27 cellular contexts compared by ENCODE assay signal in the genomic region with DNA sequence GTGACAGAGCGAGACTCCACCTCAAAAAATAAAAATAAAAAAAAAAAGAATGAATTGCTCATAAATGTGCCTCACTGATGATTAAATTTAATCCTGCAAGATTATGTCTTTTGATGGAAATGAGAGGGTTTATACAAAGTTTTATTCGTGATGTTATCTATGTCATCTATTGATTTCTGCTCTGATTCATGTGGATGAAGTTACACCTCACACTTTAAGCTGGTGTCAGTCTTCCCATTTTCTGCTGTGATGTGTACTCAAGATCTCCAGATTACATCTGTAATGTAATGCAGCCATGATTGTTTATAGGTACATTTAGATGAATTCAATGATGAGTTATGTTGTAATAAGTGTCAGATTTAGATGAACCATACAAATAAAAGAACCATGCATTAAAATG. TPM values are rescaled to one million over a fixed set of nuclear protein-coding genes. Genes with fewer than 3 reads are reported as not detected.
"Had no signal": no experiment of that assay in that cellular context is flagged by ENCODE, and none has a peak within 500 bp of the region (broad histone marks: within the 10 kb centered on the region; RNA-seq: fewer than 3 reads in every experiment).

No MANE protein-coding gene starts in this region.

- H3K4me1 ChIP-seq: stomach, suprapubic skin, testis, thyroid gland, tibial artery, tibial nerve, transverse colon, upper lobe of left lung, upper lobe of right lung, uterus, vagina had no signal

- H3K27ac ChIP-seq: stomach, suprapubic skin, testis, thoracic aorta, thyroid gland, tibial artery, tibial nerve, transverse colon, upper lobe of left lung, upper lobe of right lung, uterus, vagina had no signal

- H3K36me3 ChIP-seq: stomach, suprapubic skin, thoracic aorta, thyroid gland, tibial artery, tibial nerve, transverse colon, upper lobe of left lung, upper lobe of right lung, uterus, vagina had no signal

- H3K27me3 ChIP-seq: stomach, suprapubic skin, testis, thyroid gland, tibial artery, tibial nerve, transverse colon, upper lobe of left lung, upper lobe of right lung, uterus, vagina had no signal

- ATAC-seq: stimulated activated effector memory CD8-positive, alpha-beta T cell treated with anti-CD3 and anti-CD28 coated beads, Interleukin-12 subunit alpha, Interleukin-12 subunit beta, amount 100 ng/mL, for 72 hours; stimulated activated memory B cell treated with anti-CD40 and anti-IgM and Interleukin-4, amounts not matched to agents 10 μg/mL and 1 μg/mL and 100 μg/mL, for 72 hours; stimulated activated naive B cell treated with anti-CD40 and anti-IgM and Interleukin-4, amounts not matched to agents 10 μg/mL and 1 μg/mL and 100 μg/mL, for 72 hours; stimulated activated naive CD8-positive, alpha-beta T cell treated with anti-CD3 and anti-CD28 coated beads, Interleukin-15, amount 100 ng/mL, for 72 hours; stimulated activated naive CD8-positive, alpha-beta T cell treated with anti-CD3 and anti-CD28 coated beads, Interleukin-15, Interleukin-2, amounts not matched to agents 100 U/mL and 50 U/mL, for 24 hours; upper lobe of right lung had no signal

- H3K4me3 ChIP-seq: stomach, suprapubic skin, testis, thoracic aorta, thyroid gland, tibial artery, tibial nerve, transverse colon, upper lobe of left lung, upper lobe of right lung, uterus, vagina had no signal

- DNase-seq: stimulated activated CD4-positive, alpha-beta T cell treated with anti-CD3 and anti-CD28 coated beads, Interleukin-2, amount 100 ng/mL, for 48 hours; stimulated activated CD4-positive, alpha-beta T cell treated with anti-CD3 and anti-CD28 coated beads, Interleukin-4, amount 100 ng/mL, for 1 hour; stimulated activated CD4-positive, alpha-beta T cell treated with anti-CD3 and anti-CD28 coated beads, Interleukin-4, amount 100 ng/mL, for 24 hours; stimulated activated CD4-positive, alpha-beta T cell treated with anti-CD3 and anti-CD28 coated beads, Interleukin-4, amount 100 ng/mL, for 4 hours; stimulated activated CD8-positive, alpha-beta memory T cell treated with anti-CD3 and anti-CD28 coated beads, Interleukin-4, amount 100 ng/mL, for 48 hours; stimulated activated naive B cell treated with anti-CD40 and anti-IgM and Interleukin-4, amounts not matched to agents 10 μg/mL and 1 μg/mL and 100 μg/mL, for 72 hours; stimulated activated naive CD4-positive, alpha-beta T cell; stimulated activated naive CD4-positive, alpha-beta T cell treated with Interleukin-2 at 50 U/mL for 16 hours; stimulated activated naive CD8-positive, alpha-beta T cell treated with anti-CD3 and anti-CD28 coated beads, Interleukin-15, amount 100 ng/mL, for 72 hours; stimulated activated naive CD8-positive, alpha-beta T cell treated with anti-CD3 and anti-CD28 coated beads, Interleukin-15, Interleukin-2, amounts not matched to agents 100 U/mL and 50 U/mL, for 24 hours; stomach; substantia nigra; testis; thyroid gland; tibial artery; transverse colon; trophoblast cell; upper lobe of left lung; upper lobe of right lung; uterus had no signal

- H3K9me3 ChIP-seq: stomach, suprapubic skin, testis, thoracic aorta, thyroid gland, tibial artery, tibial nerve, transverse colon, upper lobe of left lung, upper lobe of right lung, uterus, vagina had no signal

RNA-seq across cellular contexts. Expression of a gene that starts 34.2 kb away (rescaled TPM):
- total RNA-seq: stomach, suprapubic skin, thoracic aorta, thyroid gland, tibial nerve, transverse colon, upper lobe of right lung, ureter, vagina had no signal
